20 cellular contexts compared by ENCODE assay signal in genomic region chr10:5656737-5657579, GRCh38. TPM values are rescaled to one million over a fixed set of nuclear protein-coding genes. Genes with fewer than 3 reads are reported as not detected.
DNase-seq lines count a peak whose midpoint lies in the region; ATAC-seq, FAIRE-seq and TF ChIP-seq lines count a peak whose summit lies in the region.
"Had no signal": no experiment of that assay in that cellular context is flagged by ENCODE, and none has a peak within 500 bp of the region (broad histone marks: within the 10 kb centered on the region; RNA-seq: fewer than 3 reads in every experiment).

No MANE protein-coding gene starts in this region.

- no peak overlapping the region for H3K4me2 ChIP-seq in GM12878 (ENCODE audit: control insufficient read depth, insufficient read depth)

- H3K36me3 ChIP-seq in CD4-positive, CD25-positive, alpha-beta regulatory T cell (ENCODE audit: control insufficient read depth, insufficient read depth, low read length) = no peaks in the 10 kb centered on the region
- no peaks in the 10 kb centered on the region for H3K36me3 ChIP-seq in CD8-positive, alpha-beta T cell (ENCODE audit: insufficient read depth, low read length)
- no peaks in the 10 kb centered on the region for H3K36me3 ChIP-seq in GM12878 (ENCODE audit: control insufficient read depth in 2 of 2, insufficient read depth in 2 of 2, low read length in 1 of 2)
- no peaks in the 10 kb centered on the region for H3K36me3 ChIP-seq in gastrocnemius medialis
- H3K36me3 ChIP-seq in upper lobe of right lung = no peaks in the 10 kb centered on the region
- H3K36me3 ChIP-seq: thyroid gland had no signal

- DNase-seq in CD4-positive, CD25-positive, alpha-beta regulatory T cell = peak in 2 of 3 donors; percentile 14 to 37
- no peak for DNase-seq in CD8-positive, alpha-beta T cell
- DNase-seq in NAMALWA (ENCODE audit: low spot score) (peak; percentile 75), GM12878 (ENCODE audit: low read depth, low spot score) (no peak), gastrocnemius medialis (no peak), HEK293T (ENCODE audit: extremely low spot score) (no peak), upper lobe of right lung (no peak)
- DNase-seq: cortex of kidney, DMS79, left ventricle myocardium superior, NCI-H1417, NCI-H526 treated with DMSO at 0.1 percent for 48 hours, thyroid gland had no signal

- SMC1A ChIA-PET in GM12878 (lab: Charles Lee; ENCODE audit: uncharacterized antibody, unreplicated experiment) = no interaction called here

- no peaks in the 10 kb centered on the region for H3K79me2 ChIP-seq in GM12878 (ENCODE audit: control insufficient read depth, insufficient read depth, low read length)

- no peaks in the 10 kb centered on the region for H3K9me3 Mint-ChIP-seq in CD4-positive, CD25-positive, alpha-beta regulatory T cell
- H3K9me3 Mint-ChIP-seq in CD8-positive, alpha-beta T cell = no peaks in the 10 kb centered on the region
- H3K9me3 Mint-ChIP-seq: neural crest cell; stimulated activated effector memory CD8-positive, alpha-beta T cell treated with anti-CD3 and anti-CD28 coated beads, Interleukin-12 subunit alpha, Interleukin-12 subunit beta, amount 100 ng/mL, for 72 hours had no signal

- RAD21 ChIA-PET in GM12878 (lab: Charles Lee; ENCODE audit: unreplicated experiment) = no interaction called here

- TF ChIP-seq RAD21 in GM12878 (IDR thresholded peaks at IDR 0.05; ENCODE audit: insufficient read depth, low read depth, low read length) = no peak

- H3K9me3 ChIP-seq in CD4-positive, CD25-positive, alpha-beta regulatory T cell (ENCODE audit: control insufficient read depth in 2 of 2, low read length in 2 of 2) = no peaks in the 10 kb centered on the region
- H3K9me3 ChIP-seq in CD8-positive, alpha-beta T cell (ENCODE audit: low read length) = no peaks in the 10 kb centered on the region
- H3K9me3 ChIP-seq in GM12878 (replicated peaks; ENCODE audit: control insufficient read depth, insufficient read depth, low read length) (no peaks in the 10 kb centered on the region; the same call in 2 of the 3 replicates), gastrocnemius medialis (no peaks in the 10 kb centered on the region), upper lobe of right lung (no peaks in the 10 kb centered on the region)
- H3K9me3 ChIP-seq: thyroid gland had no signal

- in situ Hi-C loops in GM12878 (cut with MboI) = no loop called here
- in situ Hi-C loops in gastrocnemius medialis (cut with MboI; ENCODE audit: low sequenced_read_pairs in 4 of 4) = no loop called here

- H3K4me1 ChIP-seq in CD4-positive, CD25-positive, alpha-beta regulatory T cell (ENCODE audit: control insufficient read depth, insufficient read depth, low read length, poor library complexity, severe bottlenecking) = peaks cover 9% of the 10 kb centered on the region
- H3K4me1 ChIP-seq in CD8-positive, alpha-beta T cell (ENCODE audit: insufficient read depth, low read length) = peaks cover 13% of the 10 kb centered on the region
- H3K4me1 ChIP-seq in GM12878 (ENCODE audit: control insufficient read depth, insufficient read depth, low read length) = peaks cover 9% of the 10 kb centered on the region
- peaks cover 3 to 7% of the 10 kb centered on the region in 2 donors for H3K4me1 ChIP-seq in gastrocnemius medialis
- H3K4me1 ChIP-seq in upper lobe of right lung = peaks cover 20% of the 10 kb centered on the region
- H3K4me1 ChIP-seq: thyroid gland had no signal

- no peak overlapping the region for H3K27ac ChIP-seq in CD4-positive, CD25-positive, alpha-beta regulatory T cell (ENCODE audit: insufficient read depth, low read length, poor library complexity, severe bottlenecking)
- no peak overlapping the region for H3K27ac ChIP-seq in CD8-positive, alpha-beta T cell (ENCODE audit: low read depth, low read length)
- no peak overlapping the region for H3K27ac ChIP-seq in GM12878 (ENCODE audit: control insufficient read depth, insufficient read depth)
- no peak overlapping the region for H3K27ac ChIP-seq in gastrocnemius medialis
- H3K27ac ChIP-seq in upper lobe of right lung = no peak overlapping the region
- H3K27ac ChIP-seq: RWPE1, thyroid gland had no signal

- intact Hi-C loops in CD8-positive, alpha-beta T cell (cut with DNase I, micrococcal nuclease) = loop anchor here in 1 of 2 experiments (5.0 kb wide), 1 partner anchor 35 kb away; no protein-coding TSS in a partner anchor
- intact Hi-C loops in GM12878 (cut with micrococcal nuclease; ENCODE audit: unreplicated experiment) = no loop called here
- intact Hi-C loops in gastrocnemius medialis (cut with DNase I; ENCODE audit: low total_unique reads) = no loop called here
- intact Hi-C loops in upper lobe of right lung (cut with DNase I) = no loop called here

- CTCF ChIA-PET in CD8-positive, alpha-beta T cell (lab: Charles Lee) = interaction anchor here (0.6 to 0.7 kb wide), 3 partner anchors 11 to 743 kb away, joined by 3 to 4 read pairs (median 4); no protein-coding TSS in a partner anchor
- CTCF ChIA-PET in GM12878 (lab: Yijun Ruan, JAX) = no interaction called here
- CTCF ChIA-PET in HEK293T (lab: Yijun Ruan, JAX) = interaction anchor here (0.9 kb wide), 1 partner anchor 8 kb away, joined by 4 read pairs; no protein-coding TSS in a partner anchor

- H3K4me1 Mint-ChIP-seq in CD4-positive, CD25-positive, alpha-beta regulatory T cell = peaks cover 11 to 58% (median 25%) of the 10 kb centered on the region in 4 donors
- H3K4me1 Mint-ChIP-seq in CD8-positive, alpha-beta T cell (ENCODE audit: low read depth) = peaks cover 37% of the 10 kb centered on the region

- peak overlapping the region; percentile 0 to 51 (median 40) for H3K4me3 Mint-ChIP-seq in CD4-positive, CD25-positive, alpha-beta regulatory T cell
- peak overlapping the region; percentile 64 for H3K4me3 Mint-ChIP-seq in CD8-positive, alpha-beta T cell
- H3K4me3 Mint-ChIP-seq: neural crest cell; stimulated activated effector memory CD8-positive, alpha-beta T cell treated with anti-CD3 and anti-CD28 coated beads, Interleukin-12 subunit alpha, Interleukin-12 subunit beta, amount 100 ng/mL, for 72 hours had no signal

- FAIRE-seq in GM12878 (lab: Jason Lieb, UNC) = no peak
- FAIRE-seq: endometrium, H54, HTR-8/SVneo, TTC549 had no signal

- H3K27ac Mint-ChIP-seq in CD4-positive, CD25-positive, alpha-beta regulatory T cell = peak overlapping the region in 2 of 3 donors; percentile 72 to 79
- peak overlapping the region; percentile 75 for H3K27ac Mint-ChIP-seq in CD8-positive, alpha-beta T cell
- H3K27ac Mint-ChIP-seq: stimulated activated effector memory CD8-positive, alpha-beta T cell treated with anti-CD3 and anti-CD28 coated beads, Interleukin-12 subunit alpha, Interleukin-12 subunit beta, amount 100 ng/mL, for 72 hours had no signal

- no peak overlapping the region for H3K9ac ChIP-seq in GM12878 (ENCODE audit: control insufficient read depth, insufficient read depth, low read length)

- peak overlapping the region; percentile 54 for H3K4me3 ChIP-seq in CD4-positive, CD25-positive, alpha-beta regulatory T cell (ENCODE audit: low read depth, low read length)
- H3K4me3 ChIP-seq in CD8-positive, alpha-beta T cell (ENCODE audit: low read depth, low read length) = no peak overlapping the region
- H3K4me3 ChIP-seq in GM12878 (no peak overlapping the region), gastrocnemius medialis (no peak overlapping the region), upper lobe of right lung (no peak overlapping the region)
- H3K4me3 ChIP-seq: thyroid gland had no signal

- TF ChIP-seq POLR2A in GM12878 (IDR thresholded peaks at IDR 0.05; ENCODE audit: low read depth, low read length) = no peak
- no peak for TF ChIP-seq POLR2A in gastrocnemius medialis (IDR thresholded peaks at IDR 0.05)

- H2AFZ ChIP-seq in GM12878 (ENCODE audit: control insufficient read depth, low read depth, low read length) = no peak overlapping the region

- H3K27me3 Mint-ChIP-seq in CD4-positive, CD25-positive, alpha-beta regulatory T cell = peaks cover 4% of the 10 kb centered on the region
- no peaks in the 10 kb centered on the region for H3K27me3 Mint-ChIP-seq in CD8-positive, alpha-beta T cell (ENCODE audit: low read depth)

- H3K27me3 ChIP-seq in CD4-positive, CD25-positive, alpha-beta regulatory T cell (ENCODE audit: control insufficient read depth, insufficient read depth, low read length) = no peaks in the 10 kb centered on the region
- H3K27me3 ChIP-seq in CD8-positive, alpha-beta T cell (ENCODE audit: insufficient read depth, low read length) = no peaks in the 10 kb centered on the region
- H3K27me3 ChIP-seq in GM12878 (replicated peaks in 1 of 2; ENCODE audit: control insufficient read depth in 2 of 2, insufficient read depth in 2 of 2, low read length in 1 of 2) = peaks cover 0 to 1% of the 10 kb centered on the region in 2 experiments; a peak in 2 of 4 replicates
- H3K27me3 ChIP-seq in gastrocnemius medialis = no peaks in the 10 kb centered on the region
- no peaks in the 10 kb centered on the region for H3K27me3 ChIP-seq in upper lobe of right lung
- H3K27me3 ChIP-seq: thyroid gland had no signal

- no TSS peak for BruUV-seq in GM12878 (replicated peaks; lab: Mats Ljungman, UMichigan)

- 41% methylated on average over 8 of the region's 8 CpGs for WGBS in GM12878 (ENCODE audit: insufficient coverage, insufficient replicate concordance, low lambda C conversion rate, missing lambda C conversion rate)

- H4K20me1 ChIP-seq in GM12878 (ENCODE audit: control insufficient read depth, insufficient read depth) = no peaks in the 10 kb centered on the region

- H3K36me3 Mint-ChIP-seq in CD4-positive, CD25-positive, alpha-beta regulatory T cell = no peaks in the 10 kb centered on the region
- H3K36me3 Mint-ChIP-seq in CD8-positive, alpha-beta T cell = no peaks in the 10 kb centered on the region
- H3K36me3 Mint-ChIP-seq: stimulated activated effector memory CD8-positive, alpha-beta T cell treated with anti-CD3 and anti-CD28 coated beads, Interleukin-12 subunit alpha, Interleukin-12 subunit beta, amount 100 ng/mL, for 72 hours had no signal

- no peak for TF ChIP-seq EP300 in GM12878 (IDR thresholded peaks at IDR 0.05; ENCODE audit: borderline replicate concordance in 1 of 2, control insufficient read depth in 1 of 2, low read depth in 2 of 2, low read length in 2 of 2)

- no peak for TF ChIP-seq CTCF in CD8-positive, alpha-beta T cell (IDR thresholded peaks at IDR 0.05)
- no peak for TF ChIP-seq CTCF in GM12878 (IDR thresholded peaks at IDR 0.05 in 2 of 3, conservative IDR thresholded peaks at IDR 0.05 in 1 of 3; ENCODE audit: control insufficient read depth in 2 of 3, extremely low read depth in 1 of 3, insufficient read depth in 1 of 3, low read depth in 3 of 3, low read length in 3 of 3)
- TF ChIP-seq CTCF in gastrocnemius medialis (IDR thresholded peaks at IDR 0.05 in 4 of 5, conservative IDR thresholded peaks at IDR 0.05 in 1 of 5) = no peak
- TF ChIP-seq CTCF in upper lobe of right lung (IDR thresholded peaks at IDR 0.05) = no peak

- ATAC-seq in CD4-positive, CD25-positive, alpha-beta regulatory T cell (ENCODE audit: low read depth in 2 of 2) = no peak
- ATAC-seq in CD8-positive, alpha-beta T cell = no peak
- no peak for ATAC-seq in GM12878
- ATAC-seq in gastrocnemius medialis = no peak
- ATAC-seq in upper lobe of right lung = no peak
- ATAC-seq: left ventricle myocardium superior; stimulated activated effector memory CD8-positive, alpha-beta T cell treated with anti-CD3 and anti-CD28 coated beads, Interleukin-12 subunit alpha, Interleukin-12 subunit beta, amount 100 ng/mL, for 72 hours had no signal

- POLR2A ChIA-PET in CD8-positive, alpha-beta T cell (lab: Charles Lee) = no interaction called here
- POLR2A ChIA-PET in GM12878 (lab: Charles Lee) = no interaction called here
- POLR2A ChIA-PET in HEK293T (lab: Yijun Ruan, JAX) = interaction anchor here (0.9 kb wide), 1 partner anchor 8 kb away, joined by 3 read pairs; no protein-coding TSS in a partner anchor

RNA-seq across cellular contexts. Expression of gene ASB13, which starts 9.4 kb away (rescaled TPM):
- total RNA-seq in CD4-positive, CD25-positive, alpha-beta regulatory T cell = 2.9 TPM
- polyA plus RNA-seq in CD4-positive, CD25-positive, alpha-beta regulatory T cell = 10 to 100 TPM in 3 of 4 donors, 1 to 10 TPM in 1; 4.4 to 16.0 (median 14.2) TPM
- 1 to 10 TPM; 1.6 to 1.9 TPM for total RNA-seq in CD8-positive, alpha-beta T cell
- total RNA-seq in GM12878 (2013; cell fraction: nucleolus; rRNA removed) = not detected in 2 replicates
- total RNA-seq in GM12878 (2014; rRNA removed) = 0.06 and 0.16 TPM in 2 replicates
- total RNA-seq in GM12878 (2014; rRNA removed; fragmentation: Illumina TruSeq; extraction: Trizol) = 0.23 and 0.36 TPM in 2 replicates
- 0.59 and 0.90 TPM in 2 replicates for total RNA-seq in GM12878 (2021)
- polyA plus RNA-seq in GM12878 (2011; ENCODE audit: low read depth) = 0.62 TPM
- polyA plus RNA-seq in GM12878 (2011; rRNA removed) = 0.03 TPM in 1 of 2 replicates, not detected in the other
- polyA plus RNA-seq in GM12878 (2011; cell fraction: cytosol; rRNA removed) = 0.04 TPM in 1 of 2 replicates, not detected in the other
- polyA plus RNA-seq in GM12878 (2011; cell fraction: nucleus; rRNA removed) = 0.04 TPM in 1 of 2 replicates, not detected in the other
- 0.76 and 0.88 TPM in 2 replicates for polyA plus RNA-seq in GM12878 (2012)
- polyA plus RNA-seq in GM12878 (2014; fragmentation: Illumina TruSeq; extraction: Trizol) = 0.13 TPM in 1 of 2 replicates, not detected in the other
- polyA plus RNA-seq in GM12878 (2014; fragmentation: Nextera tagmentation; extraction: Ambion mirVana) = under 1 TPM in 1 of 2 experiments, not detected in 1; 0.02 TPM
- polyA plus RNA-seq in GM12878 (2014; rRNA removed) = 0.08 and 0.30 TPM in 2 replicates
- polyA plus RNA-seq in GM12878 (2016; fragmentation: Nextera tagmentation; extraction: Ambion mirVana) = under 1 TPM; 0.05 to 0.19 TPM
- polyA minus RNA-seq in GM12878 (2011; rRNA and poly(A)+ RNA removed) = not detected in 2 replicates
- 0.53 and 4.1 TPM in 2 replicates for polyA minus RNA-seq in GM12878 (2011; cell fraction: cytosol; rRNA and poly(A)+ RNA removed)
- polyA minus RNA-seq in GM12878 (2011; cell fraction: nucleus; rRNA and poly(A)+ RNA removed) = 0.19 TPM in 1 of 2 replicates, not detected in the other
- total RNA-seq in gastrocnemius medialis = 10 to 100 TPM in 3 of 4 donors, 1 to 10 TPM in 1; 9.6 to 20.0 (median 14.9) TPM
- 23.0 TPM for total RNA-seq in upper lobe of right lung

RNA-seq across cellular contexts. Expression of gene TASOR2, which starts 27.7 kb away (rescaled TPM):
- total RNA-seq in CD4-positive, CD25-positive, alpha-beta regulatory T cell = 75.9 TPM
- polyA plus RNA-seq in CD4-positive, CD25-positive, alpha-beta regulatory T cell = 10 to 100 TPM in 2 of 4 donors, 1 to 10 TPM in 2; 6.7 to 13.6 (median 10.2) TPM
- total RNA-seq in CD8-positive, alpha-beta T cell = 10 to 100 TPM; 52.7 to 61.2 TPM
- 176 and 191 TPM in 2 replicates for total RNA-seq in GM12878 (2013; cell fraction: nucleolus; rRNA removed)
- 35.8 and 43.4 TPM in 2 replicates for total RNA-seq in GM12878 (2014; rRNA removed)
- 52.0 and 54.7 TPM in 2 replicates for total RNA-seq in GM12878 (2014; rRNA removed; fragmentation: Illumina TruSeq; extraction: Trizol)
- 49.4 and 49.5 TPM in 2 replicates for total RNA-seq in GM12878 (2021)
- 7.5 TPM for polyA plus RNA-seq in GM12878 (2011; ENCODE audit: low read depth)
- 32.2 and 46.8 TPM in 2 replicates for polyA plus RNA-seq in GM12878 (2011; rRNA removed)
- 12.0 and 14.8 TPM in 2 replicates for polyA plus RNA-seq in GM12878 (2011; cell fraction: cytosol; rRNA removed)
- 66.5 and 66.8 TPM in 2 replicates for polyA plus RNA-seq in GM12878 (2011; cell fraction: nucleus; rRNA removed)
- polyA plus RNA-seq in GM12878 (2012) = 14.0 and 16.2 TPM in 2 replicates
- 34.9 and 52.1 TPM in 2 replicates for polyA plus RNA-seq in GM12878 (2014; fragmentation: Illumina TruSeq; extraction: Trizol)
- 10 to 100 TPM in 1 of 2 experiments, 1 to 10 TPM in 1; 8.2 to 10.6 TPM for polyA plus RNA-seq in GM12878 (2014; fragmentation: Nextera tagmentation; extraction: Ambion mirVana)
- 23.3 and 29.8 TPM in 2 replicates for polyA plus RNA-seq in GM12878 (2014; rRNA removed)
- 10 to 100 TPM; 19.8 to 21.3 TPM for polyA plus RNA-seq in GM12878 (2016; fragmentation: Nextera tagmentation; extraction: Ambion mirVana)
- 53.3 and 58.7 TPM in 2 replicates for polyA minus RNA-seq in GM12878 (2011; rRNA and poly(A)+ RNA removed)
- polyA minus RNA-seq in GM12878 (2011; cell fraction: cytosol; rRNA and poly(A)+ RNA removed) = 20.7 and 25.7 TPM in 2 replicates
- polyA minus RNA-seq in GM12878 (2011; cell fraction: nucleus; rRNA and poly(A)+ RNA removed) = 43.3 and 78.6 TPM in 2 replicates
- 10 to 100 TPM; 32.0 to 78.0 (median 50.0) TPM for total RNA-seq in gastrocnemius medialis
- total RNA-seq in upper lobe of right lung = 63.7 TPM

Comparison
In these comparisons a context has a peak if more than half of its experiments do, and no peak if none do; other contexts are left out.
1. DNase-seq: peak in CD4-positive, CD25-positive, alpha-beta regulatory T cell (2 of 3) and NAMALWA (single experiment); none in CD8-positive, alpha-beta T cell (0 of 7), GM12878 (single experiment), gastrocnemius medialis (0 of 2), HEK293T (single experiment) and upper lobe of right lung (single experiment).